Comparison of ENCODE assay signal across 15 cellular contexts in genomic region chr12:109727746-109728726, GRCh38. TPM values are rescaled to one million over a fixed set of nuclear protein-coding genes. Genes with fewer than 3 reads are reported as not detected.
A peak's percentile ranks its signal among the peaks of the same experiment; 100 is the strongest.
DNase-seq lines count a peak whose midpoint lies in the region; ATAC-seq and TF ChIP-seq lines count a peak whose summit lies in the region.
"Had no signal": no experiment of that assay in that cellular context is flagged by ENCODE, and none has a peak within 500 bp of the region (broad histone marks: within the 10 kb centered on the region; RNA-seq: fewer than 3 reads in every experiment).

No MANE protein-coding gene starts in this region.

- no peaks in the 10 kb centered on the region for H3K27me3 Mint-ChIP-seq in glutamatergic neuron (ENCODE audit: unreplicated experiment)
- H3K27me3 Mint-ChIP-seq: stimulated activated naive CD8-positive, alpha-beta T cell treated with anti-CD3 and anti-CD28 coated beads, Interleukin-15, amount 100 ng/mL, for 72 hours had no signal

- TF ChIP-seq POLR2A in uterus (IDR thresholded peaks at IDR 0.05) = no peak

- no peak overlapping the region for H3K27ac Mint-ChIP-seq in glutamatergic neuron (ENCODE audit: unreplicated experiment)
- H3K27ac Mint-ChIP-seq: memory B cell had no signal

- TF ChIP-seq CTCF in C4-2B (conservative IDR thresholded peaks at IDR 0.05) = no peak
- no peak for TF ChIP-seq CTCF in glutamatergic neuron (IDR thresholded peaks at IDR 0.05; ENCODE audit: partially characterized antibody, unreplicated experiment)
- TF ChIP-seq CTCF in uterus (IDR thresholded peaks at IDR 0.05) = no peak

- H3K4me1 Mint-ChIP-seq in glutamatergic neuron (ENCODE audit: low read depth, unreplicated experiment) = peaks cover 12% of the 10 kb centered on the region
- H3K4me1 Mint-ChIP-seq: memory B cell had no signal

- H3K27me3 ChIP-seq in uterus = no peaks in the 10 kb centered on the region
- H3K27me3 ChIP-seq: gastrocnemius medialis had no signal

- H3K36me3 ChIP-seq in uterus = no peaks in the 10 kb centered on the region
- H3K36me3 ChIP-seq: gastrocnemius medialis had no signal

- peak overlapping the region; percentile 9 for H3K4me3 Mint-ChIP-seq in glutamatergic neuron (ENCODE audit: unreplicated experiment)
- H3K4me3 Mint-ChIP-seq: memory B cell; nephron; stimulated activated naive CD8-positive, alpha-beta T cell treated with anti-CD3 and anti-CD28 coated beads, Interleukin-15, amount 100 ng/mL, for 72 hours had no signal

- ATAC-seq in GM21381 (IDR thresholded peaks at IDR 0.05; ENCODE audit: unreplicated experiment) = no peak
- ATAC-seq: activated CD4-positive, CD25-positive, alpha-beta regulatory T cell treated with anti-CD3 and anti-CD28 coated beads, Interleukin-2, amount 50 U/mL, for 24 hours; gastrocnemius medialis had no signal

- no peaks in the 10 kb centered on the region for H3K4me1 ChIP-seq in uterus

- no peak overlapping the region for H3K4me3 ChIP-seq in uterus
- H3K4me3 ChIP-seq: gastrocnemius medialis had no signal

- peak; percentile 59 for DNase-seq in NCI-H2171 treated with DMSO at 0.1 percent for 48 hours (lab: John Stamatoyannopoulos, UW)
- DNase-seq in glutamatergic neuron = peak; percentile 1
- DNase-seq in posterior vena cava (ENCODE audit: low spot score) = peak; percentile 52
- no peak for DNase-seq in stimulated activated naive CD4-positive, alpha-beta T cell treated with Interleukin-2 at 50 U/mL for 16 hours (lab: John Stamatoyannopoulos, UW)
- no peak for DNase-seq in uterus
- DNase-seq: gastrocnemius medialis; NCI-H446; SHP77 treated with DMSO at 0.1 percent for 48 hours; stimulated activated naive CD8-positive, alpha-beta T cell treated with anti-CD3 and anti-CD28 coated beads, Interleukin-15, amount 100 ng/mL, for 72 hours had no signal

- H3K36me3 Mint-ChIP-seq in glutamatergic neuron (ENCODE audit: unreplicated experiment) = no peaks in the 10 kb centered on the region
- H3K36me3 Mint-ChIP-seq: memory B cell had no signal

- intact Hi-C loops in posterior vena cava (cut with DNase I) (no loop called here), uterus (cut with DNase I; ENCODE audit: low total_unique reads) (no loop called here)

- H3K9me3 Mint-ChIP-seq in glutamatergic neuron (ENCODE audit: unreplicated experiment) = peaks cover 4% of the 10 kb centered on the region
- H3K9me3 Mint-ChIP-seq: memory B cell; nephron; stimulated activated naive CD8-positive, alpha-beta T cell treated with anti-CD3 and anti-CD28 coated beads, Interleukin-15, amount 100 ng/mL, for 72 hours had no signal

- H3K9me3 ChIP-seq in uterus = no peaks in the 10 kb centered on the region
- H3K9me3 ChIP-seq: gastrocnemius medialis had no signal

- H3K27ac ChIP-seq in C4-2B (peak overlapping the region; percentile 30), uterus (no peak overlapping the region)
- H3K27ac ChIP-seq: epithelial cell of prostate, gastrocnemius medialis had no signal

RNA-seq across cellular contexts. Expression of gene FAM222A, which starts 14.4 kb away (rescaled TPM):
- total RNA-seq in glutamatergic neuron (ENCODE audit: unreplicated experiment) = 18.1 TPM
- under 1 TPM; 0.62 to 0.79 TPM for total RNA-seq in posterior vena cava
- total RNA-seq in uterus = 1 to 10 TPM in 2 of 4 donors, under 1 TPM in 1, not detected in 1; 0.34 to 3.5 (median 1.7) TPM

Comparison
In these comparisons a context has a peak if more than half of its experiments do, and no peak if none do; other contexts are left out.
1. DNase-seq: peak in NCI-H2171 treated with DMSO at 0.1 percent for 48 hours (single experiment), glutamatergic neuron (single experiment) and posterior vena cava (single experiment); none in stimulated activated naive CD4-positive, alpha-beta T cell treated with Interleukin-2 at 50 U/mL for 16 hours (single experiment) and uterus (0 of 2).